In genomic region chr16:56606688-56607618, GRCh38 we compare ENCODE assay signal across 8 cellular contexts. TPM values are rescaled to one million over a fixed set of nuclear protein-coding genes. Genes with fewer than 3 reads are reported as not detected.
DNase-seq lines count a peak whose midpoint lies in the region; ATAC-seq, FAIRE-seq and TF ChIP-seq lines count a peak whose summit lies in the region.

No MANE protein-coding gene starts in this region.

- peak; percentile 98 for DNase-seq in EH (ENCODE audit: low read depth)
- peak; percentile 99 for DNase-seq in RWPE2 (ENCODE audit: low spot score)
- peak; percentile 96 for DNase-seq in endothelial cell of umbilical vein (ENCODE audit: low read depth, low spot score)
- no peak for DNase-seq in NCI-H82 (lab: John Stamatoyannopoulos, UW)
- DNase-seq in GM12892 (ENCODE audit: insufficient read length): no peak

- no peaks in the 10 kb centered on the region for H3K9me3 ChIP-seq in RWPE2 (ENCODE audit: severe bottlenecking)
- no peaks in the 10 kb centered on the region for H3K9me3 ChIP-seq in endothelial cell of umbilical vein (replicated peaks; ENCODE audit: control insufficient read depth, insufficient read depth, low read length)
- no peaks in the 10 kb centered on the region for H3K9me3 ChIP-seq in muscle layer of colon (ENCODE audit: low read length)

- peak overlapping the region; percentile 2 for H3K4me3 ChIP-seq in RWPE2 (ENCODE audit: severe bottlenecking)
- H3K4me3 ChIP-seq in endothelial cell of umbilical vein (replicated peaks in 1 of 3; ENCODE audit: insufficient read depth in 1 of 3, low read depth in 1 of 3, low read length in 3 of 3): peak overlapping the region in 1 of 3 experiments; percentile 8
- H3K4me3 ChIP-seq in muscle layer of colon (ENCODE audit: low read depth in 1 of 2, low read length in 2 of 2): no peak overlapping the region

- H4K20me1 ChIP-seq in endothelial cell of umbilical vein (replicated peaks; ENCODE audit: control insufficient read depth, extremely low read depth, insufficient read depth, low read length): no peaks in the 10 kb centered on the region

- TF ChIP-seq POLR2A in endothelial cell of umbilical vein (IDR thresholded peaks at IDR 0.05; ENCODE audit: low read depth, low read length) (peak; percentile 94), GM12892 (IDR thresholded peaks at IDR 0.05; ENCODE audit: low read depth, low read length) (no peak)

- CTCF ChIA-PET in endothelial cell of umbilical vein (lab: Charles Lee): interaction anchor here (1.0 to 7.8 kb wide), 8 partner anchors 19 to 121 kb away, joined by 3 to 118 read pairs (median 4); partner anchors contain the start of gene MT1E

- intact Hi-C loops in endothelial cell of umbilical vein (cut with micrococcal nuclease): loop anchor here (1.0 to 2.0 kb wide), 8 partner anchors 18 to 580 kb away; partner anchors contain the start of genes MT1E, MT1X, NUDT21 and OGFOD1

- H3K27me3 ChIP-seq in RWPE2 (ENCODE audit: insufficient read depth, poor library complexity, severe bottlenecking) (no peaks in the 10 kb centered on the region), endothelial cell of umbilical vein (ENCODE audit: control insufficient read depth in 2 of 2, insufficient read depth in 2 of 2, low read length in 2 of 2) (no peaks in the 10 kb centered on the region), muscle layer of colon (ENCODE audit: control insufficient read depth in 1 of 2, insufficient read depth in 2 of 2, low read length in 2 of 2) (no peaks in the 10 kb centered on the region)

- TF ChIP-seq CTCF in RWPE2 (IDR thresholded peaks at IDR 0.05; ENCODE audit: poor library complexity, severe bottlenecking) (no peak), endothelial cell of umbilical vein (IDR thresholded peaks at IDR 0.05; ENCODE audit: extremely low read depth in 1 of 2, insufficient read depth in 1 of 2, low read depth in 1 of 2, low read length in 2 of 2) (no peak)

- H2AFZ ChIP-seq in endothelial cell of umbilical vein (ENCODE audit: low read depth, low read length): no peak overlapping the region

- POLR2A ChIA-PET in endothelial cell of umbilical vein (lab: Charles Lee): interaction anchor here (0.7 to 3.4 kb wide), 5 partner anchors 11 to 95 kb away, joined by 3 to 20 read pairs (median 6); partner anchors contain the start of gene MT1E

- peak overlapping the region; percentile 100 for H3K27ac ChIP-seq in RWPE2 (ENCODE audit: poor library complexity, severe bottlenecking)
- peak overlapping the region; percentile 99 for H3K27ac ChIP-seq in endothelial cell of umbilical vein (ENCODE audit: insufficient read depth, low read depth, low read length)
- peak overlapping the region; percentile 95 for H3K27ac ChIP-seq in muscle layer of colon (ENCODE audit: low read depth, low read length)

- H3K9me1 ChIP-seq in endothelial cell of umbilical vein (replicated peaks; ENCODE audit: control insufficient read depth, extremely low read depth, insufficient read depth, low read length): no peaks in the 10 kb centered on the region

- BruUV-seq in endothelial cell of umbilical vein (replicated peaks; lab: Mats Ljungman, UMichigan): TSS peak; percentile 10

- peaks cover 42% of the 10 kb centered on the region for H3K4me1 ChIP-seq in RWPE2 (ENCODE audit: insufficient read depth, poor library complexity, severe bottlenecking)
- peaks cover 49% of the 10 kb centered on the region for H3K4me1 ChIP-seq in endothelial cell of umbilical vein (ENCODE audit: control insufficient read depth, extremely low read depth, insufficient read depth, low read length)
- peaks cover 41% of the 10 kb centered on the region for H3K4me1 ChIP-seq in muscle layer of colon (ENCODE audit: insufficient read depth, low read length)

- H3K4me2 ChIP-seq in endothelial cell of umbilical vein (ENCODE audit: insufficient read depth, low read length): peak overlapping the region; percentile 87

- peaks cover 17% of the 10 kb centered on the region for H3K36me3 ChIP-seq in RWPE2 (ENCODE audit: low read depth)
- no peaks in the 10 kb centered on the region for H3K36me3 ChIP-seq in endothelial cell of umbilical vein (ENCODE audit: control insufficient read depth in 2 of 2, extremely low read depth in 1 of 2, insufficient read depth in 2 of 2, low read length in 2 of 2)
- H3K36me3 ChIP-seq in muscle layer of colon (ENCODE audit: insufficient read depth, low read length): no peaks in the 10 kb centered on the region

- H3K79me2 ChIP-seq in endothelial cell of umbilical vein (ENCODE audit: control insufficient read depth, insufficient read depth, low read length): peaks cover 15% of the 10 kb centered on the region

- H3K9ac ChIP-seq in endothelial cell of umbilical vein (replicated peaks; ENCODE audit: extremely low read depth, insufficient read depth, low read length) (peak overlapping the region; percentile 92), muscle layer of colon (ENCODE audit: low read length) (peak overlapping the region; percentile 68)

- ATAC-seq in RWPE2 (ENCODE audit: low read depth) (peak; percentile 66), HG02588 (IDR thresholded peaks at IDR 0.05; ENCODE audit: unreplicated experiment) (no peak), HG02759 (IDR thresholded peaks at IDR 0.05; ENCODE audit: unreplicated experiment) (no peak)

- dilution Hi-C loops in endothelial cell of umbilical vein (cut with MboI; ENCODE audit: extremely low pct_ligation_motif_present, low sequenced_read_pairs): no loop called here

- FAIRE-seq in endothelial cell of umbilical vein (lab: Jason Lieb, UNC) (peak; percentile 100), GM12892 (lab: Jason Lieb, UNC) (no peak)

TF ChIP-seq in endothelial cell of umbilical vein, 7 proteins besides CTCF, POLR2A, EP300 and RAD21 (continues in another document):
- TF ChIP-seq MYC (IDR thresholded peaks at IDR 0.05; ENCODE audit: low read depth, low read length) (peak; percentile 49), MAX (IDR thresholded peaks at IDR 0.05; ENCODE audit: insufficient read depth, insufficient read length) (peak; percentile 40), FOS (IDR thresholded peaks at IDR 0.05; ENCODE audit: borderline replicate concordance, insufficient read depth, low read length) (peak; percentile 89)

RNA-seq across cellular contexts. Expression of gene MT2A, which starts 1.4 kb away (rescaled TPM):
- total RNA-seq in endothelial cell of umbilical vein: 1,337 and 1,517 TPM in 2 replicates
- polyA plus RNA-seq in endothelial cell of umbilical vein: 260 and 276 TPM in 2 replicates
- 433 and 536 TPM in 2 replicates for polyA plus RNA-seq in endothelial cell of umbilical vein (2011; cell fraction: cytosol; rRNA removed)
- 161 and 174 TPM in 2 replicates for polyA plus RNA-seq in endothelial cell of umbilical vein (2011; cell fraction: nucleus; rRNA removed)
- 4,187 and 5,829 TPM in 2 replicates for polyA plus RNA-seq in endothelial cell of umbilical vein (2012)
- 94.1 and 153 TPM in 2 replicates for polyA minus RNA-seq in endothelial cell of umbilical vein
- polyA minus RNA-seq in endothelial cell of umbilical vein (2011; cell fraction: cytosol; rRNA and poly(A)+ RNA removed): 123 TPM
- polyA minus RNA-seq in endothelial cell of umbilical vein (2011; cell fraction: nucleus; rRNA and poly(A)+ RNA removed): 54.8 and 79.2 TPM in 2 replicates
- polyA plus RNA-seq in GM12892 (2012; ENCODE audit: missing spikeins): 24.2 TPM

RNA-seq across cellular contexts. Expression of gene MT3, which starts 17.6 kb away (rescaled TPM):
- not detected in 2 replicates for total RNA-seq in endothelial cell of umbilical vein
- 0.37 TPM in 1 of 2 replicates, not detected in the other for polyA plus RNA-seq in endothelial cell of umbilical vein
- 0.30 TPM in 1 of 2 replicates, not detected in the other for polyA plus RNA-seq in endothelial cell of umbilical vein (2011; cell fraction: cytosol; rRNA removed)
- not detected in 2 replicates for polyA plus RNA-seq in endothelial cell of umbilical vein (2011; cell fraction: nucleus; rRNA removed)
- polyA plus RNA-seq in endothelial cell of umbilical vein (2012): 0.44 TPM in 1 of 2 replicates, not detected in the other
- polyA minus RNA-seq in endothelial cell of umbilical vein: not detected in 2 replicates
- polyA minus RNA-seq in endothelial cell of umbilical vein (2011; cell fraction: cytosol; rRNA and poly(A)+ RNA removed): not detected
- polyA minus RNA-seq in endothelial cell of umbilical vein (2011; cell fraction: nucleus; rRNA and poly(A)+ RNA removed): not detected in 2 replicates
- polyA plus RNA-seq in GM12892 (2012; ENCODE audit: missing spikeins): not detected

RNA-seq across cellular contexts. Expression of gene MT1E, which starts 18.6 kb away (rescaled TPM):
- total RNA-seq in endothelial cell of umbilical vein: 201 and 346 TPM in 2 replicates
- 186 and 208 TPM in 2 replicates for polyA plus RNA-seq in endothelial cell of umbilical vein
- 545 and 811 TPM in 2 replicates for polyA plus RNA-seq in endothelial cell of umbilical vein (2011; cell fraction: cytosol; rRNA removed)
- 176 and 197 TPM in 2 replicates for polyA plus RNA-seq in endothelial cell of umbilical vein (2011; cell fraction: nucleus; rRNA removed)
- polyA plus RNA-seq in endothelial cell of umbilical vein (2012): 497 and 663 TPM in 2 replicates
- 45.8 and 61.2 TPM in 2 replicates for polyA minus RNA-seq in endothelial cell of umbilical vein
- polyA minus RNA-seq in endothelial cell of umbilical vein (2011; cell fraction: cytosol; rRNA and poly(A)+ RNA removed): 46.4 TPM
- polyA minus RNA-seq in endothelial cell of umbilical vein (2011; cell fraction: nucleus; rRNA and poly(A)+ RNA removed): 17.6 and 21.5 TPM in 2 replicates
- polyA plus RNA-seq in GM12892 (2012; ENCODE audit: missing spikeins): 0.72 TPM

RNA-seq across cellular contexts. Expression of gene MT1M, which starts 25.5 kb away (rescaled TPM):
- total RNA-seq in endothelial cell of umbilical vein: 1.8 and 4.6 TPM in 2 replicates
- polyA plus RNA-seq in endothelial cell of umbilical vein: 4.1 and 4.3 TPM in 2 replicates
- 5.6 and 6.0 TPM in 2 replicates for polyA plus RNA-seq in endothelial cell of umbilical vein (2011; cell fraction: cytosol; rRNA removed)
- polyA plus RNA-seq in endothelial cell of umbilical vein (2011; cell fraction: nucleus; rRNA removed): 0.65 and 1.5 TPM in 2 replicates
- polyA plus RNA-seq in endothelial cell of umbilical vein (2012): 2.2 and 3.2 TPM in 2 replicates
- polyA minus RNA-seq in endothelial cell of umbilical vein: 1.4 and 1.7 TPM in 2 replicates
- polyA minus RNA-seq in endothelial cell of umbilical vein (2011; cell fraction: cytosol; rRNA and poly(A)+ RNA removed): not detected
- polyA minus RNA-seq in endothelial cell of umbilical vein (2011; cell fraction: nucleus; rRNA and poly(A)+ RNA removed): 0.58 TPM in 1 of 2 replicates, not detected in the other
- polyA plus RNA-seq in GM12892 (2012; ENCODE audit: missing spikeins): not detected

RNA-seq across cellular contexts. Expression of gene MT1A, which starts 31.5 kb away (rescaled TPM):
- 5.4 and 8.4 TPM in 2 replicates for total RNA-seq in endothelial cell of umbilical vein
- polyA plus RNA-seq in endothelial cell of umbilical vein: 2.3 and 6.5 TPM in 2 replicates
- 8.9 and 15.6 TPM in 2 replicates for polyA plus RNA-seq in endothelial cell of umbilical vein (2011; cell fraction: cytosol; rRNA removed)
- polyA plus RNA-seq in endothelial cell of umbilical vein (2011; cell fraction: nucleus; rRNA removed): 3.3 and 3.7 TPM in 2 replicates
- polyA plus RNA-seq in endothelial cell of umbilical vein (2012): 22.0 and 29.7 TPM in 2 replicates
- 3.8 TPM in 1 of 2 replicates, not detected in the other for polyA minus RNA-seq in endothelial cell of umbilical vein
- polyA minus RNA-seq in endothelial cell of umbilical vein (2011; cell fraction: cytosol; rRNA and poly(A)+ RNA removed): not detected
- polyA minus RNA-seq in endothelial cell of umbilical vein (2011; cell fraction: nucleus; rRNA and poly(A)+ RNA removed): not detected in 2 replicates
- not detected for polyA plus RNA-seq in GM12892 (2012; ENCODE audit: missing spikeins)

Comparison
In these comparisons a context has a peak if more than half of its experiments do, and no peak if none do; other contexts are left out.
1. DNase-seq: peak in EH (single experiment), RWPE2 (single experiment) and endothelial cell of umbilical vein (single experiment); none in NCI-H82 (single experiment) and GM12892 (single experiment).
2. Peak in every context shown above with its lines, with median percentiles within 50 percentile points of each other: H3K27ac ChIP-seq.